In the genomic region with DNA sequence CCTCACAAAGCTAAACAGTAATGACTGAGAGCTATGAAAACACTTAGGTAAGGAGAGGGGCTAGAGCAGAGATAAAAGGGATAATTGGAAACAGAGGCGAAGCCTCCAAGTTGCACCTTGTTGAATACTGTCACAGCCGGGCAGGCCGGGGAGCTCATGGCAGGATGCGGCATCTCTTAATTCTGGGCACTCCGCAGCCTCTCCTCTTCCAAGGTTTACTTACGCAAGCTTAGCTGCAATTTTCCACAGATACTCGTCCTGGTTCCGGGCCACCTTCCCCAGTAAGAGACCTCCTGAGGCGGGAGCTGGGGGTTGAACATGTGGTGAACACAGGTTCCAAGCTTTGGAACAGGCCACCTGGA, we compare ENCODE assay signal across 8 cellular contexts.
DNase-seq lines count a peak whose midpoint lies in the region; ATAC-seq and TF ChIP-seq lines count a peak whose summit lies in the region.

No MANE protein-coding gene starts in this region.

- CTCF ChIA-PET in T-cell (lab: Charles Lee), result interaction anchor here (0.5 to 1.8 kb wide), 9 partner anchors 10 to 383 kb away, joined by 3 to 12 read pairs (median 5); no protein-coding TSS in a partner anchor

- H4K5ac ChIP-seq in H9 (ENCODE audit: insufficient read length, low read depth, low read length), result no peak overlapping the region

- H3K9ac ChIP-seq in H9 (ENCODE audit: extremely low read depth, insufficient read length, low read length), result no peak overlapping the region
- peak overlapping the region in 2 of 3 donors; percentile 9 to 55 for H3K9ac ChIP-seq in skeletal muscle tissue (ENCODE audit: low read depth in 1 of 3, low read length in 3 of 3)

- no peaks in the 10 kb centered on the region; a peak in 1 of 7 replicates for H3K36me3 Mint-ChIP-seq in H9 (ENCODE audit: insufficient read depth in 1 of 3, low read depth in 3 of 3)
- H3K36me3 Mint-ChIP-seq in T-cell, result no peaks in the 10 kb centered on the region

- no peak overlapping the region for H3K4me3 Mint-ChIP-seq in H9
- H3K4me3 Mint-ChIP-seq in T-cell, result peak overlapping the region; percentile 72 to 76 (median 74)

- H3K23me2 ChIP-seq in H9 (ENCODE audit: insufficient read length, low read depth, low read length, poor library complexity, severe bottlenecking), result no peaks in the 10 kb centered on the region

- ATAC-seq in T-cell (replicated peaks in 1 of 4) (no peak), HG02678 (IDR thresholded peaks at IDR 0.05; ENCODE audit: unreplicated experiment) (no peak)

- peaks cover 8% of the 10 kb centered on the region; the same call in 1 of the 2 replicates for H3K4me1 ChIP-seq in H9 (ENCODE audit: insufficient read depth, low read length)
- peaks cover 0 to 9% (median 0%) of the 10 kb centered on the region in 3 donors for H3K4me1 ChIP-seq in skeletal muscle tissue (ENCODE audit: control insufficient read depth in 3 of 3, insufficient read depth in 3 of 3, low read length in 3 of 3)

- H3K36me3 ChIP-seq in skeletal muscle tissue (ENCODE audit: control insufficient read depth in 3 of 3, insufficient read depth in 3 of 3, low read length in 3 of 3), result no peaks in the 10 kb centered on the region

- H3K56ac ChIP-seq in H9 (ENCODE audit: insufficient read length, low read depth, low read length), result no peak overlapping the region

- no peaks in the 10 kb centered on the region for H3K79me1 ChIP-seq in H9 (ENCODE audit: insufficient read depth, low read depth, low read length, poor library complexity, severe bottlenecking)

- peak overlapping the region; percentile 95 for H2BK12ac ChIP-seq in H9 (ENCODE audit: insufficient read length, low read depth, low read length)

- H3K27me3 ChIP-seq in H9 (ENCODE audit: insufficient read depth, low read length) (no peaks in the 10 kb centered on the region), skeletal muscle tissue (ENCODE audit: control insufficient read depth in 3 of 3, insufficient read depth in 3 of 3, low read length in 3 of 3) (peaks cover 0 to 2% (median 0%) of the 10 kb centered on the region in 3 donors)

- H3K4me2 ChIP-seq in H9 (ENCODE audit: insufficient read depth, insufficient read length, low read length), result no peak overlapping the region

- DNase-seq in H9, result no peak
- peak in 1 of 34 experiments; percentile 9 for DNase-seq in T-cell
- peak; percentile 21 for DNase-seq in fibroblast of mammary gland (ENCODE audit: low read depth)
- no peak for DNase-seq in NCI-H2107 (lab: John Stamatoyannopoulos, UW)
- no peak for DNase-seq in NCI-H1436 treated with DMSO at 0.1 percent for 48 hours (lab: John Stamatoyannopoulos, UW)
- DNase-seq in amygdala (lab: John Stamatoyannopoulos, UW), result no peak

- H3K4me3 ChIP-seq in fibroblast of mammary gland (ENCODE audit: control insufficient read depth, low read depth, low read length) (no peak overlapping the region), skeletal muscle tissue (ENCODE audit: low read length in 3 of 3) (peak overlapping the region in 2 of 3 donors; percentile 65)

- no peak for TF ChIP-seq CTCF in H9 (conservative IDR thresholded peaks at IDR 0.05)
- no peak for TF ChIP-seq CTCF in fibroblast of mammary gland (conservative IDR thresholded peaks at IDR 0.05; ENCODE audit: control insufficient read depth, insufficient read depth, low read depth, low read length)

- H3K27me3 Mint-ChIP-seq in H9 (ENCODE audit: low read depth), result no peaks in the 10 kb centered on the region; the same call in 1 of the 2 replicates
- H3K27me3 Mint-ChIP-seq in T-cell, result no peaks in the 10 kb centered on the region

- WGBS in H9 (ENCODE audit: extremely low coverage, insufficient read length, low lambda C conversion rate), result no CpG with 5 or more reads among the region's 9 CpGs

- H4K8ac ChIP-seq in H9 (replicated peaks; ENCODE audit: insufficient read length, low read depth, low read length), result no peak overlapping the region

- H4K91ac ChIP-seq in H9 (ENCODE audit: insufficient read length, low read depth, low read length), result peak overlapping the region; percentile 23

- no peaks in the 10 kb centered on the region for H4K20me1 ChIP-seq in H9 (ENCODE audit: control insufficient read depth, insufficient read depth, insufficient read length)

- H3K14ac ChIP-seq in H9 (ENCODE audit: insufficient read depth, low read length), result peak overlapping the region; percentile 88; the same call in 1 of the 2 replicates

- peak overlapping the region; percentile 61 for H2AFZ ChIP-seq in H9 (ENCODE audit: low read length)

- H3K27ac ChIP-seq in H9 (ENCODE audit: insufficient read length, low read depth, low read length) (no peak overlapping the region), skeletal muscle tissue (ENCODE audit: low read depth, low read length) (no peak overlapping the region)

- H3K18ac ChIP-seq in H9 (ENCODE audit: insufficient read length, low read depth, low read length), result peak overlapping the region; percentile 43

- 0 out of 7 replicates have a peak overlapping the region, but pooled peaks of 1 of the 3 experiments have one; percentile 1 for H3K27ac Mint-ChIP-seq in H9
- peak overlapping the region; percentile 80 to 91 for H3K27ac Mint-ChIP-seq in T-cell

- POLR2A ChIA-PET in T-cell (lab: Charles Lee), result interaction anchor here (0.5 to 1.5 kb wide), 5 partner anchors 13 to 457 kb away, joined by 3 to 6 read pairs (median 5); no protein-coding TSS in a partner anchor

- H3K9me3 ChIP-seq in H9 (ENCODE audit: control insufficient read depth, low read depth, low read length) (no peaks in the 10 kb centered on the region), skeletal muscle tissue (ENCODE audit: control insufficient read depth in 3 of 3, low read length in 3 of 3) (no peaks in the 10 kb centered on the region)

- no peak overlapping the region for H2BK20ac ChIP-seq in H9 (ENCODE audit: low read depth, low read length, poor library complexity, severe bottlenecking)

- peak overlapping the region; percentile 1 for H2BK120ac ChIP-seq in H9 (ENCODE audit: low read depth, low read length, poor library complexity, severe bottlenecking)

- no peaks in the 10 kb centered on the region for H3K79me2 ChIP-seq in H9 (ENCODE audit: insufficient read depth, low read length)

- H2BK5ac ChIP-seq in H9 (ENCODE audit: insufficient read length, low read length), result no peak overlapping the region

- H2AK5ac ChIP-seq in H9 (ENCODE audit: insufficient read length, low read length), result no peak overlapping the region

- peaks cover 25 to 27% of the 10 kb centered on the region in 2 experiments for H3K4me1 Mint-ChIP-seq in H9
- H3K4me1 Mint-ChIP-seq in T-cell, result peaks cover 39 to 51% (median 41%) of the 10 kb centered on the region in 3 donors

- H3K9me3 Mint-ChIP-seq in H9, result no peaks in the 10 kb centered on the region; a peak in 1 of 5 replicates
- H3K9me3 Mint-ChIP-seq in T-cell, result no peaks in the 10 kb centered on the region

- H2BK15ac ChIP-seq in H9 (ENCODE audit: low read depth, low read length), result no peak overlapping the region

- peak overlapping the region; percentile 14 for H3K4ac ChIP-seq in H9 (ENCODE audit: low read depth, low read length)

- H3K23ac ChIP-seq in H9 (ENCODE audit: insufficient read length, low read depth, low read length), result no peak overlapping the region

- H3T11ph ChIP-seq in H9 (ENCODE audit: low read length), result peak overlapping the region; percentile 84

Comparison
In these comparisons a context has a peak if more than half of its experiments do, and no peak if none do; other contexts are left out.
1. H3K4me3 Mint-ChIP-seq: peak in T-cell (3 of 3); none in H9 (0 of 2).